Comparison of ENCODE assay signal across 13 cellular contexts in genomic region chr4:146098978-146099377, GRCh38.
DNase-seq lines count a peak whose midpoint lies in the region; ATAC-seq and TF ChIP-seq lines count a peak whose summit lies in the region.
"Had no signal": no experiment of that assay in that cellular context is flagged by ENCODE, and none has a peak within 500 bp of the region (broad histone marks: within the 10 kb centered on the region; RNA-seq: fewer than 3 reads in every experiment).

No MANE protein-coding gene starts in this region.

- H3K4me1 ChIP-seq in GM23338 (ENCODE audit: insufficient read depth) (no peaks in the 10 kb centered on the region), esophagus muscularis mucosa (no peaks in the 10 kb centered on the region), thyroid gland (no peaks in the 10 kb centered on the region)
- H3K4me1 ChIP-seq: right atrium auricular region had no signal

- H3K9me3 ChIP-seq in esophagus muscularis mucosa, result no peaks in the 10 kb centered on the region
- no peaks in the 10 kb centered on the region for H3K9me3 ChIP-seq in thyroid gland
- H3K9me3 ChIP-seq: right atrium auricular region had no signal

- no peak overlapping the region; the same call in none of the 2 replicates for H2AFZ ChIP-seq in GM23338

- H3F3A ChIP-seq in GM23338 (replicated peaks; ENCODE audit: low read depth), result no peaks in the 10 kb centered on the region

- ATAC-seq in GM18517 (IDR thresholded peaks at IDR 0.05; ENCODE audit: unreplicated experiment) (peak; percentile 63), GM21360 (IDR thresholded peaks at IDR 0.05; ENCODE audit: unreplicated experiment) (peak; percentile 56), HG02943 (IDR thresholded peaks at IDR 0.05; ENCODE audit: low read depth, unreplicated experiment) (peak; percentile 56), HG03575 (IDR thresholded peaks at IDR 0.05; ENCODE audit: extremely low read depth, insufficient number of reproducible peaks, low FRiP score, unreplicated experiment) (peak; percentile 42), GM23338 (no peak), left lobe of liver (no peak)

- no peak overlapping the region for H3K4me2 ChIP-seq in GM23338

- H3K27me3 ChIP-seq in GM23338 (ENCODE audit: insufficient read depth) (no peaks in the 10 kb centered on the region), esophagus muscularis mucosa (no peaks in the 10 kb centered on the region), thyroid gland (no peaks in the 10 kb centered on the region)
- H3K27me3 ChIP-seq: right atrium auricular region had no signal

- H3K4me3 ChIP-seq in GM23338 (no peak overlapping the region), esophagus muscularis mucosa (no peak overlapping the region), thyroid gland (replicated peaks in 1 of 3) (no peak overlapping the region)
- H3K4me3 ChIP-seq: right atrium auricular region had no signal

- TF ChIP-seq POLR2A in esophagus muscularis mucosa (IDR thresholded peaks at IDR 0.05; ENCODE audit: low read depth) (no peak), thyroid gland (IDR thresholded peaks at IDR 0.05) (no peak)

- TF ChIP-seq EP300 in esophagus muscularis mucosa (IDR thresholded peaks at IDR 0.05), result no peak

- no peak for TF ChIP-seq CTCF in GM23338 (conservative IDR thresholded peaks at IDR 0.05; ENCODE audit: low read depth in 2 of 2)
- no peak for TF ChIP-seq CTCF in esophagus muscularis mucosa (IDR thresholded peaks at IDR 0.05)
- TF ChIP-seq CTCF in thyroid gland (IDR thresholded peaks at IDR 0.05), result no peak

- H3K36me3 ChIP-seq in GM23338 (ENCODE audit: insufficient read depth) (no peaks in the 10 kb centered on the region), esophagus muscularis mucosa (no peaks in the 10 kb centered on the region), thyroid gland (no peaks in the 10 kb centered on the region)
- H3K36me3 ChIP-seq: right atrium auricular region had no signal

- H3K4me1 Mint-ChIP-seq in GM23338, result no peaks in the 10 kb centered on the region

- H3K27ac ChIP-seq in GM23338 (ENCODE audit: low read depth) (no peak overlapping the region), esophagus muscularis mucosa (replicated peaks in 1 of 4) (no peak overlapping the region), thyroid gland (no peak overlapping the region)
- H3K27ac ChIP-seq: right atrium auricular region had no signal

- H3K9me2 ChIP-seq in GM23338 (ENCODE audit: insufficient read depth), result peaks cover 7% of the 10 kb centered on the region; the same call in 1 of the 2 replicates

- DNase-seq in GM23338 (ENCODE audit: low spot score) (no peak), esophagus muscularis mucosa (ENCODE audit: extremely low spot score) (no peak), thyroid gland (no peak), left lobe of liver (ENCODE audit: low spot score) (no peak)
- DNase-seq: activated CD4-positive, alpha-beta T cell treated with anti-CD3 and anti-CD28 coated beads for 48 hours; activated effector memory CD4-positive, alpha-beta T cell treated with Interleukin-2 at 50 U/mL for 16 hours; erythroblast; GF-D8 had no signal

- H3K79me2 ChIP-seq in GM23338 (replicated peaks; ENCODE audit: insufficient read depth), result no peaks in the 10 kb centered on the region

- WGBS in esophagus muscularis mucosa, result 89% methylated on average over 2 of the region's 2 CpGs
- WGBS in thyroid gland, 2 donors, result 85 to 89% methylated on average over 2 of the region's 2 CpGs

- intact Hi-C loops in esophagus muscularis mucosa (cut with DNase I), result no loop called here
- intact Hi-C loops in thyroid gland (cut with DNase I), result no loop called here

- H3K27me3 Mint-ChIP-seq in GM23338 (ENCODE audit: insufficient read depth, low read depth, poor library complexity), result no peaks in the 10 kb centered on the region

- no peaks in the 10 kb centered on the region for H3K9me3 Mint-ChIP-seq in GM23338

- H4K20me1 ChIP-seq in GM23338 (replicated peaks; ENCODE audit: insufficient read depth), result no peaks in the 10 kb centered on the region

- no peaks in the 10 kb centered on the region for H3K36me3 Mint-ChIP-seq in GM23338 (ENCODE audit: low read depth)

- no peak overlapping the region for H3K4me3 Mint-ChIP-seq in GM23338

- no peak overlapping the region for H3K27ac Mint-ChIP-seq in GM23338

TF ChIP-seq in GM23338, 12 proteins besides CTCF, POLR2A, EP300 and RAD21:
- TF ChIP-seq ZNF331 (CRISPR knock-in tag; IDR thresholded peaks at IDR 0.05; ENCODE audit: low read depth), result no peak
- no peak for TF ChIP-seq EZH2 (IDR thresholded peaks at IDR 0.05; ENCODE audit: low read depth, unreplicated experiment)
- no peak for TF ChIP-seq STAT1 (IDR thresholded peaks at IDR 0.05; ENCODE audit: unreplicated experiment)
- TF ChIP-seq REST (IDR thresholded peaks at IDR 0.05; ENCODE audit: unreplicated experiment), result no peak
- TF ChIP-seq POLR2AphosphoS5 (IDR thresholded peaks at IDR 0.05; ENCODE audit: low read depth), result no peak
- TF ChIP-seq ETS1 (IDR thresholded peaks at IDR 0.05), result no peak
- no peak for TF ChIP-seq ZNF114 (CRISPR knock-in tag; IDR thresholded peaks at IDR 0.05)

Comparison
In these comparisons a context has a peak if more than half of its experiments do, and no peak if none do; other contexts are left out.
1. ATAC-seq: peak in GM18517 (single experiment), GM21360 (single experiment), HG02943 (single experiment) and HG03575 (single experiment); none in GM23338 (single experiment) and left lobe of liver (single experiment).